ENCODE assay signal across 10 cellular contexts in genomic region chr20:33653900-33654596, GRCh38. TPM values are rescaled to one million over a fixed set of nuclear protein-coding genes. Genes with fewer than 3 reads are reported as not detected.
DNase-seq lines count a peak whose midpoint lies in the region; ATAC-seq and TF ChIP-seq lines count a peak whose summit lies in the region.
"Had no signal": no experiment of that assay in that cellular context is flagged by ENCODE, and none has a peak within 500 bp of the region (broad histone marks: within the 10 kb centered on the region; RNA-seq: fewer than 3 reads in every experiment).

No MANE protein-coding gene starts in this region.

- H3K4me3 ChIP-seq in Panc1 (ENCODE audit: low read depth in 2 of 2, low read length in 2 of 2): no peak overlapping the region
- H3K4me3 ChIP-seq in transverse colon: no peak overlapping the region

- no peak for ATAC-seq in activated CD8-positive, alpha-beta memory T cell treated with anti-CD3 and anti-CD28 coated beads, Interleukin-2, amount 10 ng/mL, durations not matched to agents 7 days and 5 days
- ATAC-seq in Panc1 (peak; percentile 6; the same call in 1 of the 2 replicates), HG03571 (IDR thresholded peaks at IDR 0.05; ENCODE audit: unreplicated experiment) (no peak), HG03354 (IDR thresholded peaks at IDR 0.05; ENCODE audit: poor library complexity, severe bottlenecking, unreplicated experiment) (no peak)

- H3K27ac ChIP-seq in Panc1 (ENCODE audit: low read length) (no peak overlapping the region), transverse colon (peak overlapping the region; percentile 37 to 74 (median 54))

- no peaks in the 10 kb centered on the region for H3K9me3 Mint-ChIP-seq in activated CD8-positive, alpha-beta memory T cell treated with anti-CD3 and anti-CD28 coated beads, Interleukin-2, amount 10 ng/mL, durations not matched to agents 7 days and 5 days (ENCODE audit: low read depth)

- no peak for TF ChIP-seq EP300 in transverse colon (IDR thresholded peaks at IDR 0.05; ENCODE audit: low read depth)

- H3K36me3 ChIP-seq in Panc1 (ENCODE audit: control insufficient read depth, insufficient read depth, low read length): no peaks in the 10 kb centered on the region
- H3K36me3 ChIP-seq in transverse colon: peaks cover 0 to 3% (median 0%) of the 10 kb centered on the region in 4 donors

- no peaks in the 10 kb centered on the region for H3K9me3 ChIP-seq in Panc1 (ENCODE audit: control insufficient read depth, insufficient read depth, low read depth, low read length)
- no peaks in the 10 kb centered on the region for H3K9me3 ChIP-seq in transverse colon

- TF ChIP-seq CTCF in Panc1 (IDR thresholded peaks at IDR 0.05) (no peak), transverse colon (IDR thresholded peaks at IDR 0.05) (no peak)

- intact Hi-C loops in Panc1 (cut with micrococcal nuclease; ENCODE audit: unreplicated experiment): loop anchor here (5.0 kb wide), 1 partner anchor 197 kb away; no protein-coding TSS in a partner anchor
- intact Hi-C loops in transverse colon (cut with DNase I; ENCODE audit: low total_unique reads): loop anchor here (2.0 kb wide), 1 partner anchor 195 kb away; no protein-coding TSS in a partner anchor

- no peaks in the 10 kb centered on the region for H3K36me3 Mint-ChIP-seq in activated CD8-positive, alpha-beta memory T cell treated with anti-CD3 and anti-CD28 coated beads, Interleukin-2, amount 10 ng/mL, durations not matched to agents 7 days and 5 days

- H3K4me1 ChIP-seq in Panc1 (ENCODE audit: control insufficient read depth, insufficient read depth, low read length) (no peaks in the 10 kb centered on the region; the same call in 1 of the 2 replicates), transverse colon (peaks cover 14 to 38% (median 20%) of the 10 kb centered on the region in 4 donors)

- CTCF ChIA-PET in activated CD8-positive, alpha-beta memory T cell treated with anti-CD3 and anti-CD28 coated beads, Interleukin-2, amount 10 ng/mL, durations not matched to agents 7 days and 5 days (lab: Charles Lee): interaction anchor here (0.6 to 7.7 kb wide), 10 partner anchors 11 to 252 kb away, joined by 3 to 67 read pairs (median 6); partner anchors contain the start of genes ACTL10, C20orf144, CBFA2T2 and CDK5RAP1
- CTCF ChIA-PET in Panc1 (lab: Charles Lee): interaction anchor here (0.9 to 1.0 kb wide), 4 partner anchors 88 to 391 kb away, joined by 3 to 4 read pairs (median 4); no protein-coding TSS in a partner anchor

- DNase-seq in activated CD8-positive, alpha-beta memory T cell treated with anti-CD3 and anti-CD28 coated beads, Interleukin-2, amount 10 ng/mL, durations not matched to agents 7 days and 5 days: peak; percentile 38
- no peak for DNase-seq in activated CD8-positive, alpha-beta memory T cell treated with anti-CD3 and anti-CD28 coated beads for 24 hours
- DNase-seq in Panc1 (ENCODE audit: low read depth, low spot score) (no peak), iPS-NIHi11 (ENCODE audit: low spot score) (peak; percentile 39), transverse colon (peak; percentile 87), cerebellar cortex (ENCODE audit: low spot score) (no peak)

- no peak overlapping the region for H3K27ac Mint-ChIP-seq in activated CD8-positive, alpha-beta memory T cell treated with anti-CD3 and anti-CD28 coated beads, Interleukin-2, amount 10 ng/mL, durations not matched to agents 7 days and 5 days

- in situ Hi-C loops in Panc1 (cut with HindIII; ENCODE audit: low pct_unique_long_range_greater_than_20kb, low sequenced_read_pairs): no loop called here
- in situ Hi-C loops in transverse colon (cut with MboI; ENCODE audit: low pct_ligation_motif_present in 1 of 4, low pct_unique_long_range_greater_than_20kb in 1 of 4, low sequenced_read_pairs in 3 of 4): loop anchor here (5.0 to 10.0 kb wide), 3 partner anchors 189 to 202 kb away; no protein-coding TSS in a partner anchor

- WGBS in transverse colon (ENCODE audit: low coverage in 1 of 2), 2 donors: 41% methylated on average over 10 of the region's 11 CpGs; no CpG with 5 or more reads in 1 of the 2 donors

- H3K27me3 ChIP-seq in Panc1 (ENCODE audit: control insufficient read depth, insufficient read depth, low read length) (no peaks in the 10 kb centered on the region), transverse colon (no peaks in the 10 kb centered on the region)

- H3K4me1 Mint-ChIP-seq in activated CD8-positive, alpha-beta memory T cell treated with anti-CD3 and anti-CD28 coated beads, Interleukin-2, amount 10 ng/mL, durations not matched to agents 7 days and 5 days: peaks cover 29% of the 10 kb centered on the region

- no TSS peak for BruUV-seq in Panc1 (replicated peaks; lab: Mats Ljungman, UMichigan)

- TF ChIP-seq POLR2A in transverse colon (IDR thresholded peaks at IDR 0.05): no peak

- H3K4me3 Mint-ChIP-seq in activated CD8-positive, alpha-beta memory T cell treated with anti-CD3 and anti-CD28 coated beads, Interleukin-2, amount 10 ng/mL, durations not matched to agents 7 days and 5 days: no peak overlapping the region

- no peaks in the 10 kb centered on the region for H3K27me3 Mint-ChIP-seq in activated CD8-positive, alpha-beta memory T cell treated with anti-CD3 and anti-CD28 coated beads, Interleukin-2, amount 10 ng/mL, durations not matched to agents 7 days and 5 days

- POLR2A ChIA-PET in Panc1 (lab: Charles Lee): no interaction called here

RNA-seq across cellular contexts. Expression of gene C20orf144, which starts 8.1 kb away (rescaled TPM):
- total RNA-seq in activated CD8-positive, alpha-beta memory T cell treated with anti-CD3 and anti-CD28 coated beads, Interleukin-2, amount 10 ng/mL, durations not matched to agents 7 days and 5 days: under 1 TPM; 0.30 to 0.53 TPM
- not detected for total RNA-seq in Panc1 (2021; ENCODE audit: unreplicated experiment)
- 0.46 TPM for polyA plus RNA-seq in Panc1 (2012; ENCODE audit: insufficient read length)
- total RNA-seq in transverse colon: not detected
- total RNA-seq: dermis blood vessel endothelial cell, liver had no signal
- polyA plus RNA-seq: liver had no signal

RNA-seq across cellular contexts. Expression of gene ACTL10, which starts 12.7 kb away (rescaled TPM):
- total RNA-seq in activated CD8-positive, alpha-beta memory T cell treated with anti-CD3 and anti-CD28 coated beads, Interleukin-2, amount 10 ng/mL, durations not matched to agents 7 days and 5 days: 1 to 10 TPM; 3.7 to 3.9 TPM
- not detected for total RNA-seq in Panc1 (2021; ENCODE audit: unreplicated experiment)
- 0.11 TPM for polyA plus RNA-seq in Panc1 (2012; ENCODE audit: insufficient read length)
- 10 to 100 TPM in 1 of 4 donors, 1 to 10 TPM in 2, not detected in 1; 1.5 to 14.1 (median 3.0) TPM for total RNA-seq in transverse colon

RNA-seq across cellular contexts. Expression of gene NECAB3, which starts 20.2 kb away (rescaled TPM):
- total RNA-seq in activated CD8-positive, alpha-beta memory T cell treated with anti-CD3 and anti-CD28 coated beads, Interleukin-2, amount 10 ng/mL, durations not matched to agents 7 days and 5 days: 10 to 100 TPM; 28.3 to 34.0 TPM
- total RNA-seq in Panc1 (2021; ENCODE audit: unreplicated experiment) (46.4 TPM), transverse colon (100 to 1,000 TPM in 1 of 4 donors, 10 to 100 TPM in 3; 26.1 to 180 (median 94.5) TPM)
- 46.9 TPM for polyA plus RNA-seq in Panc1 (2012; ENCODE audit: insufficient read length)

RNA-seq across cellular contexts. Expression of gene E2F1, which starts 32.1 kb away (rescaled TPM):
- total RNA-seq in activated CD8-positive, alpha-beta memory T cell treated with anti-CD3 and anti-CD28 coated beads, Interleukin-2, amount 10 ng/mL, durations not matched to agents 7 days and 5 days: 100 to 1,000 TPM in 1 of 2 experiments, 10 to 100 TPM in 1; 87.7 to 100 TPM
- 64.2 TPM for total RNA-seq in Panc1 (2021; ENCODE audit: unreplicated experiment)
- polyA plus RNA-seq in Panc1 (2012; ENCODE audit: insufficient read length): 35.8 TPM
- 1 to 10 TPM in 3 of 4 donors, not detected in 1; 1.2 to 2.7 (median 2.1) TPM for total RNA-seq in transverse colon

Comparison
In these comparisons a context has a peak if more than half of its experiments do, and no peak if none do; other contexts are left out.
1. DNase-seq: peak in activated CD8-positive, alpha-beta memory T cell treated with anti-CD3 and anti-CD28 coated beads, Interleukin-2, amount 10 ng/mL, durations not matched to agents 7 days and 5 days (single experiment), iPS-NIHi11 (single experiment) and transverse colon (single experiment); none in activated CD8-positive, alpha-beta memory T cell treated with anti-CD3 and anti-CD28 coated beads for 24 hours (single experiment), Panc1 (single experiment) and cerebellar cortex (single experiment).